Comparison of ENCODE assay signal across 28 cellular contexts in genomic region chr1:70762386-70762785, GRCh38.
"Had no signal": no experiment of that assay in that cellular context is flagged by ENCODE, and none has a peak within 500 bp of the region (broad histone marks: within the 10 kb centered on the region; RNA-seq: fewer than 3 reads in every experiment).

No MANE protein-coding gene starts in this region.

- H3K79me2 ChIP-seq: hepatocyte had no signal

- H3K27ac ChIP-seq: colonic mucosa, coronary artery, dorsolateral prefrontal cortex, epithelial cell of prostate, esophagus muscularis mucosa, esophagus squamous epithelium, foreskin keratinocyte, gastrocnemius medialis, gastroesophageal sphincter, heart left ventricle, heart right ventricle, hepatocyte had no signal

- FAIRE-seq: colon, endometrium, endothelial cell of umbilical vein, frontal cortex had no signal

- H3K4me3 ChIP-seq: colonic mucosa, coronary artery, dorsolateral prefrontal cortex, esophagus muscularis mucosa, esophagus squamous epithelium, gastrocnemius medialis, gastroesophageal sphincter, heart left ventricle, heart right ventricle, hepatocyte had no signal

- H2AFZ ChIP-seq: hepatocyte had no signal

- H3K9me3 ChIP-seq: colonic mucosa, esophagus muscularis mucosa, esophagus squamous epithelium, gastrocnemius medialis had no signal

- H3K4me1 ChIP-seq: colonic mucosa, esophagus muscularis mucosa, esophagus squamous epithelium, foreskin keratinocyte, gastrocnemius medialis, gastroesophageal sphincter, heart left ventricle, heart right ventricle had no signal

- H3K36me3 ChIP-seq: colonic mucosa, esophagus muscularis mucosa, esophagus squamous epithelium, gastrocnemius medialis, gastroesophageal sphincter, heart left ventricle, heart right ventricle had no signal

- DNase-seq: colonic mucosa; cortex of kidney; dermis blood vessel endothelial cell; dorsolateral prefrontal cortex; effector CD4-positive, alpha-beta T cell; effector CD8-positive, alpha-beta T cell; effector memory CD4-positive, alpha-beta T cell; effector memory CD8-positive, alpha-beta T cell; endodermal cell; esophagus squamous epithelium; foreskin fibroblast; foreskin keratinocyte; foreskin melanocyte; gastrocnemius medialis; glutamatergic neuron; head of caudate nucleus; heart left ventricle; heart right ventricle had no signal

- H3K27me3 ChIP-seq: colonic mucosa, dorsolateral prefrontal cortex, esophagus muscularis mucosa, esophagus squamous epithelium, foreskin keratinocyte, gastrocnemius medialis, gastroesophageal sphincter, heart left ventricle, heart right ventricle, hepatocyte had no signal

- H3K4me2 ChIP-seq: hepatocyte had no signal

- ATAC-seq: effector memory CD8-positive, alpha-beta T cell; esophagus mucosa; foreskin keratinocyte; gastrocnemius medialis; gastroesophageal sphincter; heart left ventricle; heart right ventricle had no signal
